Comparison of ENCODE assay signal across 1 cellular context in genomic region chr5:134110382-134110781, GRCh38.
TF ChIP-seq lines count a peak whose summit lies in the region.

No MANE protein-coding gene starts in this region.

TF ChIP-seq in WTC11, 78 proteins besides CTCF, POLR2A, EP300 and RAD21 (continued from another document):
- TF ChIP-seq, protein P1, sequence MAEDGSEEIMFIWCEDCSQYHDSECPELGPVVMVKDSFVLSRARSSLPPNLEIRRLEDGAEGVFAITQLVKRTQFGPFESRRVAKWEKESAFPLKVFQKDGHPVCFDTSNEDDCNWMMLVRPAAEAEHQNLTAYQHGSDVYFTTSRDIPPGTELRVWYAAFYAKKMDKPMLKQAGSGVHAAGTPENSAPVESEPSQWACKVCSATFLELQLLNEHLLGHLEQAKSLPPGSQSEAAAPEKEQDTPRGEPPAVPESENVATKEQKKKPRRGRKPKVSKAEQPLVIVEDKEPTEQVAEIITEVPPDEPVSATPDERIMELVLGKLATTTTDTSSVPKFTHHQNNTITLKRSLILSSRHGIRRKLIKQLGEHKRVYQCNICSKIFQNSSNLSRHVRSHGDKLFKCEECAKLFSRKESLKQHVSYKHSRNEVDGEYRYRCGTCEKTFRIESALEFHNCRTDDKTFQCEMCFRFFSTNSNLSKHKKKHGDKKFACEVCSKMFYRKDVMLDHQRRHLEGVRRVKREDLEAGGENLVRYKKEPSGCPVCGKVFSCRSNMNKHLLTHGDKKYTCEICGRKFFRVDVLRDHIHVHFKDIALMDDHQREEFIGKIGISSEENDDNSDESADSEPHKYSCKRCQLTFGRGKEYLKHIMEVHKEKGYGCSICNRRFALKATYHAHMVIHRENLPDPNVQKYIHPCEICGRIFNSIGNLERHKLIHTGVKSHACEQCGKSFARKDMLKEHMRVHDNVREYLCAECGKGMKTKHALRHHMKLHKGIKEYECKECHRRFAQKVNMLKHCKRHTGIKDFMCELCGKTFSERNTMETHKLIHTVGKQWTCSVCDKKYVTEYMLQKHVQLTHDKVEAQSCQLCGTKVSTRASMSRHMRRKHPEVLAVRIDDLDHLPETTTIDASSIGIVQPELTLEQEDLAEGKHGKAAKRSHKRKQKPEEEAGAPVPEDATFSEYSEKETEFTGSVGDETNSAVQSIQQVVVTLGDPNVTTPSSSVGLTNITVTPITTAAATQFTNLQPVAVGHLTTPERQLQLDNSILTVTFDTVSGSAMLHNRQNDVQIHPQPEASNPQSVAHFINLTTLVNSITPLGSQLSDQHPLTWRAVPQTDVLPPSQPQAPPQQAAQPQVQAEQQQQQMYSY (CRISPR knock-in tag; IDR thresholded peaks at IDR 0.05), result no peak
TF ChIP-seq in WTC11: peak in this region for 0.
